Comparison of ENCODE assay signal across 9 cellular contexts in the genomic region with DNA sequence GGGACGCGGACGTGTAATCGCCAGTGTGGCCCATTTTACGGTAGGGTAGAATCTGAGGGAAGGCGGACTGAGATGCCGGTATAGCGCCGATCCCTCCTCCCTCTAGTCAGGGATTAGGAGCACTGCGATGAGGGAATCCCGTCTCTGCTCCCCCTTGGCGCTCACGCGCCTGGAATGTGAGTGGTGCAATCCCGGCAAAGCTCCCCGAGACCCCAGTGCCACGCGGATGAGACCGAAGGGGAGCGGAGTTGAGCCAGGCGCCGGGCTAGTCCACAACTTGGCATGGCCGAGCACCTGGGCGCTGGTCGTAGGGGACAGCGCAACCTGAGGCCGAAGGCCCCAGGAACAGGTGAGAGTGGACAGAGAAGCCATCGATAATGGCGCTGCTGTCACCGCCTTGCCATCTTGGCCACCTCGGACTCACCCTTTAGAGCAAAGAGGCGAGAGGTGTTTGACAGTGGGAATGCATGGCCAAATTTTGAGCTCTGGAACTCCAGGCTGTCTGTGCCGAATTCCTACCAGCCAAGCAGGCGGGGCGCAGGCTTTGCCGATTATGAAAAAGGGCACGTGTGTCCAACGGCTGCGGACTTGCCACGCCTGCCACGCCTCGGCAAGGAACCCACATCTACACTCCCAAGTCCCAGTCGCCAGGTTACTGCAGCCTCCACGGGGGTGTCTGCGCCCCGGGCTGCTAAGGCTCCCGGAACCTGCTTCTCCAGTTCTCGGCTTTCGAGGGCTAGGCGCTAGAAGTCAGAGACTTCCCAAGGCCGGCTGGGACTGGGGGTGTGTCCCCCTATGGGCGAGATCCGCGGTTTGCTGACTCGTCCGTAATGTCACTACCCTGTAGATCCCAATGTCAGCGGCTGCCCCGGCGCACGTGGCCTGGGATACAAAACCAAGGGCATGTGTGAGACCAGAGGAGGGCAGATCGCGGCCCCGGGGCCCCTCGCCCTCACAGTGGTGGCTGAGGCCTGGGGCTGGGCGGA. TPM values are rescaled to one million over a fixed set of nuclear protein-coding genes. Genes with fewer than 3 reads are reported as not detected.
DNase-seq lines count a peak whose midpoint lies in the region; ATAC-seq and TF ChIP-seq lines count a peak whose summit lies in the region.
"Had no signal": no experiment of that assay in that cellular context is flagged by ENCODE, and none has a peak within 500 bp of the region (broad histone marks: within the 10 kb centered on the region; RNA-seq: fewer than 3 reads in every experiment).

No MANE protein-coding gene starts in this region.

- no peaks in the 10 kb centered on the region for H3K9me3 ChIP-seq in parathyroid adenoma (ENCODE audit: control insufficient read depth, low read length)

- H3K27me3 ChIP-seq in foreskin keratinocyte: peaks cover 60% of the 10 kb centered on the region
- H3K27me3 ChIP-seq in parathyroid adenoma (ENCODE audit: control insufficient read depth, insufficient read depth, low read length): no peaks in the 10 kb centered on the region

- no peak overlapping the region for H3K27ac ChIP-seq in foreskin keratinocyte
- H3K27ac ChIP-seq in parathyroid adenoma: no peak overlapping the region

- H3K36me3 ChIP-seq in parathyroid adenoma (ENCODE audit: control insufficient read depth, insufficient read depth, low read length): no peaks in the 10 kb centered on the region

- H3K4me2 ChIP-seq in parathyroid adenoma (ENCODE audit: low read length): peak overlapping the region; percentile 53

- DNase-seq in EL (peak; percentile 68), RPMI8226 (peak; percentile 6), foreskin keratinocyte (peak in 1 of 2 donors; percentile 32), hypothalamus (lab: John Stamatoyannopoulos, UW) (no peak), SK-N-DZ (ENCODE audit: low spot score) (no peak), putamen (ENCODE audit: low spot score) (no peak)
- DNase-seq: Karpas-422 had no signal

- H3K9ac ChIP-seq in parathyroid adenoma: no peak overlapping the region

- TF ChIP-seq CTCF in foreskin keratinocyte (conservative IDR thresholded peaks at IDR 0.05) (no peak), parathyroid adenoma (IDR thresholded peaks at IDR 0.05) (no peak)

- H3K4me1 ChIP-seq in foreskin keratinocyte (no peaks in the 10 kb centered on the region), parathyroid adenoma (no peaks in the 10 kb centered on the region)

- H3K4me3 ChIP-seq in parathyroid adenoma (ENCODE audit: low read depth, low read length): no peak overlapping the region

- H2AFZ ChIP-seq in parathyroid adenoma: no peak overlapping the region

- peak; percentile 48 for ATAC-seq in foreskin keratinocyte
- no peak for ATAC-seq in HG02981 (IDR thresholded peaks at IDR 0.05; ENCODE audit: unreplicated experiment)

- no peaks in the 10 kb centered on the region for H3K79me2 ChIP-seq in parathyroid adenoma

RNA-seq across cellular contexts. Expression of a gene that starts 2.6 kb away (rescaled TPM):
- not detected in 2 replicates for total RNA-seq in foreskin keratinocyte
- polyA plus RNA-seq in foreskin keratinocyte: not detected in 2 replicates
- 0.05 TPM in 1 of 2 replicates, not detected in the other for polyA plus RNA-seq in SK-N-DZ (2014; cell fraction: cytosol; rRNA removed)
- 0.23 TPM in 1 of 2 replicates, not detected in the other for polyA plus RNA-seq in SK-N-DZ (2014; cell fraction: nucleus; rRNA removed)

Comparison
In these comparisons a context has a peak if more than half of its experiments do, and no peak if none do; other contexts are left out.
1. DNase-seq: peak in EL (single experiment) and RPMI8226 (single experiment); none in hypothalamus (0 of 51), SK-N-DZ (single experiment) and putamen (single experiment).